10 cellular contexts compared by ENCODE assay signal in genomic region chr5:68196876-68197275, GRCh38. TPM values are rescaled to one million over a fixed set of nuclear protein-coding genes. Genes with fewer than 3 reads are reported as not detected.
DNase-seq lines count a peak whose midpoint lies in the region; ATAC-seq, FAIRE-seq and TF ChIP-seq lines count a peak whose summit lies in the region.
"Had no signal": no experiment of that assay in that cellular context is flagged by ENCODE, and none has a peak within 500 bp of the region (broad histone marks: within the 10 kb centered on the region; RNA-seq: fewer than 3 reads in every experiment).

No MANE protein-coding gene starts in this region.

- no peak for TF ChIP-seq POLR2A in GM12892 (IDR thresholded peaks at IDR 0.05; ENCODE audit: low read depth, low read length)
- no peak for TF ChIP-seq POLR2A in gastroesophageal sphincter (IDR thresholded peaks at IDR 0.05)
- no peak for TF ChIP-seq POLR2A in H54 (IDR thresholded peaks at IDR 0.05; ENCODE audit: low read depth, low read length)

- H3K36me3 ChIP-seq in gastroesophageal sphincter (no peaks in the 10 kb centered on the region), psoas muscle (ENCODE audit: insufficient read depth in 1 of 2, low read depth in 1 of 2) (no peaks in the 10 kb centered on the region), SJCRH30 (no peaks in the 10 kb centered on the region)

- H3K27me3 ChIP-seq in gastroesophageal sphincter (no peaks in the 10 kb centered on the region), psoas muscle (ENCODE audit: insufficient read depth in 3 of 3, low read length in 2 of 3) (no peaks in the 10 kb centered on the region), SJCRH30 (no peaks in the 10 kb centered on the region)

- TF ChIP-seq EP300 in gastroesophageal sphincter (IDR thresholded peaks at IDR 0.05) = no peak

- no peak for TF ChIP-seq CTCF in gastroesophageal sphincter (IDR thresholded peaks at IDR 0.05)
- no peak for TF ChIP-seq CTCF in psoas muscle (IDR thresholded peaks at IDR 0.05)

- peak; percentile 64 for FAIRE-seq in GM12892 (lab: Jason Lieb, UNC)
- FAIRE-seq in H54 (lab: Jason Lieb, UNC) = no peak
- FAIRE-seq: K562 had no signal

- H3K4me3 ChIP-seq in gastroesophageal sphincter (no peak overlapping the region), psoas muscle (no peak overlapping the region), SJCRH30 (no peak overlapping the region)
- H3K4me3 ChIP-seq: K562, lung had no signal

- DNase-seq in GM12892 (ENCODE audit: insufficient read length) = peak; percentile 14
- DNase-seq in OCI-M2 (lab: John Stamatoyannopoulos, UW; ENCODE audit: unreplicated experiment) = no peak
- no peak for DNase-seq in H54 (ENCODE audit: insufficient read length, low spot score)
- no peak for DNase-seq in psoas muscle
- no peak for DNase-seq in SJCRH30

- H3K4me1 ChIP-seq in gastroesophageal sphincter (no peaks in the 10 kb centered on the region), psoas muscle (peaks cover 22% of the 10 kb centered on the region), SJCRH30 (peaks cover 5% of the 10 kb centered on the region; the same call in 1 of the 2 replicates)

- H3K9me3 ChIP-seq in gastroesophageal sphincter (no peaks in the 10 kb centered on the region), psoas muscle (no peaks in the 10 kb centered on the region), SJCRH30 (replicated peaks) (no peaks in the 10 kb centered on the region)

- ATAC-seq in GM21447 (IDR thresholded peaks at IDR 0.05; ENCODE audit: unreplicated experiment) = peak; percentile 97
- peak; percentile 91 for ATAC-seq in HG03439 (IDR thresholded peaks at IDR 0.05; ENCODE audit: unreplicated experiment)
- peak; percentile 46 for ATAC-seq in gastroesophageal sphincter
- no peak for ATAC-seq in psoas muscle
- ATAC-seq: K562 had no signal

- intact Hi-C loops in psoas muscle (cut with DNase I) = no loop called here

- WGBS in gastroesophageal sphincter (ENCODE audit: low coverage in 1 of 2), 2 donors = 86 to 87% methylated on average over 6 of the region's 6 CpGs
- WGBS in psoas muscle, 3 donors = 93 to 95% (median 93%) methylated on average over 6 of the region's 6 CpGs

- H3K27ac ChIP-seq in gastroesophageal sphincter (no peak overlapping the region), psoas muscle (no peak overlapping the region), SJCRH30 (no peak overlapping the region)

RNA-seq across cellular contexts. Expression of gene PIK3R1, which starts 18.7 kb away (rescaled TPM):
- 20.8 TPM for polyA plus RNA-seq in GM12892 (2012; ENCODE audit: missing spikeins)
- total RNA-seq in gastroesophageal sphincter = 100 to 1,000 TPM; 188 to 403 (median 312) TPM
- total RNA-seq in psoas muscle = 100 to 1,000 TPM; 102 to 155 (median 140) TPM
- polyA plus RNA-seq in psoas muscle = 10 to 100 TPM; 29.7 to 63.8 (median 30.7) TPM
- total RNA-seq in SJCRH30 (2014; rRNA removed; shearing (Covaris generic)) = 14.7 and 26.0 TPM in 2 replicates

Comparison
In these comparisons a context has a peak if more than half of its experiments do, and no peak if none do; other contexts are left out.
1. ATAC-seq: peak in GM21447 (single experiment), HG03439 (single experiment) and gastroesophageal sphincter (single experiment); none in psoas muscle (0 of 4).